Comparison of ENCODE assay signal across 25 cellular contexts in genomic region chr6:163010145-163010544, GRCh38.
"Had no signal": no experiment of that assay in that cellular context is flagged by ENCODE, and none has a peak within 500 bp of the region (broad histone marks: within the 10 kb centered on the region; RNA-seq: fewer than 3 reads in every experiment).

No MANE protein-coding gene starts in this region.

- H3K4me1 Mint-ChIP-seq: naive thymus-derived CD8-positive, alpha-beta T cell; nephron; stimulated activated memory B cell treated with anti-CD40 and anti-IgM and Interleukin-4, amounts not matched to agents 10 μg/mL and 1 μg/mL and 100 μg/mL, for 72 hours; stimulated activated naive CD8-positive, alpha-beta T cell treated with anti-CD3 and anti-CD28 coated beads, Interleukin-15, amount 100 ng/mL, for 72 hours had no signal

- H3K27ac Mint-ChIP-seq: naive thymus-derived CD8-positive, alpha-beta T cell; nephron; progenitor cell of endocrine pancreas; stimulated activated memory B cell treated with anti-CD40 and anti-IgM and Interleukin-4, amounts not matched to agents 10 μg/mL and 1 μg/mL and 100 μg/mL, for 72 hours; stimulated activated naive CD8-positive, alpha-beta T cell treated with anti-CD3 and anti-CD28 coated beads, Interleukin-15, amount 100 ng/mL, for 72 hours; type B pancreatic cell had no signal

- H3K27me3 Mint-ChIP-seq: progenitor cell of endocrine pancreas; stimulated activated memory B cell treated with anti-CD40 and anti-IgM and Interleukin-4, amounts not matched to agents 10 μg/mL and 1 μg/mL and 100 μg/mL, for 72 hours; stimulated activated naive CD8-positive, alpha-beta T cell treated with anti-CD3 and anti-CD28 coated beads, Interleukin-15, amount 100 ng/mL, for 72 hours; type B pancreatic cell had no signal

- H3K9me3 ChIP-seq: lower lobe of right lung, ovary, right atrium auricular region, right lobe of liver, uterus had no signal

- H3K4me1 ChIP-seq: left lung, lower lobe of right lung, right atrium auricular region, right lobe of liver, tibial nerve, uterus had no signal

- DNase-seq: hippocampal formation; kidney glomerular epithelial cell; left cardiac atrium; left lung; lower lobe of right lung; mammary epithelial cell; mesenchymal stem cell; naive thymus-derived CD8-positive, alpha-beta T cell; ovary; right lobe of liver; stimulated activated CD4-positive, alpha-beta T cell treated with anti-CD3 and anti-CD28 coated beads, Interleukin-1b, Interleukin-23, amount 100 ng/mL, for 48 hours; stimulated activated CD4-positive, alpha-beta T cell treated with anti-CD3 and anti-CD28 coated beads, Interleukin-2, amount 100 ng/mL, for 48 hours; stimulated activated CD4-positive, alpha-beta T cell treated with anti-CD3 and anti-CD28 coated beads, Interleukin-4, amount 100 ng/mL, for 4 hours; stimulated activated CD8-positive, alpha-beta memory T cell treated with anti-CD3 and anti-CD28 coated beads, Interleukin-4, amount 100 ng/mL, for 48 hours; stimulated activated naive CD4-positive, alpha-beta T cell treated with Interleukin-2 at 50 U/mL for 16 hours; stimulated activated naive CD8-positive, alpha-beta T cell treated with anti-CD3 and anti-CD28 coated beads, Interleukin-15, amount 100 ng/mL, for 72 hours; substantia nigra; uterus had no signal

- H3K4me3 ChIP-seq: left lung, lower lobe of right lung, ovary, right atrium auricular region, right lobe of liver, smooth muscle cell, tibial nerve, uterus had no signal

- H3K9me3 Mint-ChIP-seq: stimulated activated memory B cell treated with anti-CD40 and anti-IgM and Interleukin-4, amounts not matched to agents 10 μg/mL and 1 μg/mL and 100 μg/mL, for 72 hours; type B pancreatic cell had no signal

- H3K27me3 ChIP-seq: left lung, ovary, right atrium auricular region, right lobe of liver, tibial nerve, uterus had no signal

- H3K4me3 Mint-ChIP-seq: naive thymus-derived CD8-positive, alpha-beta T cell; nephron; stimulated activated memory B cell treated with anti-CD40 and anti-IgM and Interleukin-4, amounts not matched to agents 10 μg/mL and 1 μg/mL and 100 μg/mL, for 72 hours; stimulated activated naive CD8-positive, alpha-beta T cell treated with anti-CD3 and anti-CD28 coated beads, Interleukin-15, amount 100 ng/mL, for 72 hours; type B pancreatic cell had no signal

- H3K36me3 ChIP-seq: left lung, lower lobe of right lung, ovary, right atrium auricular region, right lobe of liver, tibial nerve, uterus had no signal

- H3K27ac ChIP-seq: left lung, lower lobe of right lung, ovary, right atrium auricular region, right lobe of liver, tibial nerve, uterus had no signal

- H3K36me3 Mint-ChIP-seq: stimulated activated memory B cell treated with anti-CD40 and anti-IgM and Interleukin-4, amounts not matched to agents 10 μg/mL and 1 μg/mL and 100 μg/mL, for 72 hours; type B pancreatic cell had no signal

- H3K4me2 ChIP-seq: smooth muscle cell had no signal
